ENCODE assay signal across 31 cellular contexts in the genomic region with DNA sequence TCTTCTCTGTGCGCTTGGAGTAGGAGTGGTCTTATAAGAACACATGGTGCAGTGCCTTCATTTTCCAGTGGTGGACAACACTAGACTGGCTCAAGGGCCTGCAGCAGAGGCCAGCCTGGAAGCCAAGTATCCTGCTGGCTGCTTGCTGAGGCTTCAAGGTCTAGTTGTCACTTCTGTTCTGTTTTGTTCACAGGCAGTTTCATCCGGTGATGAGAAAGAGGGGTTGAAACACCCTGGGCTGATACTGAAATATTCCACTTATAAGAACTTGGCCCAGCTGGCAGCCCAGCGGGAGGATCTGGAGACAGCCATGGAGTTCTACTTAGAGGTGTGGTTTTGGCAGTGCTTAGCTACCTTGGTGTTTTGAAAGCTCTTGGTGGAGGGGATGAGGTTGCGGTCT. TPM values are rescaled to one million over a fixed set of nuclear protein-coding genes. Genes with fewer than 3 reads are reported as not detected.
"Had no signal": no experiment of that assay in that cellular context is flagged by ENCODE, and none has a peak within 500 bp of the region (broad histone marks: within the 10 kb centered on the region; RNA-seq: fewer than 3 reads in every experiment).

No MANE protein-coding gene starts in this region.

- DNase-seq: activated B cell treated with CpG ODN at 0.5 μM for 24 hours; activated CD8-positive, alpha-beta memory T cell treated with anti-CD3 and anti-CD28 coated beads, Interleukin-2, amount 50 U/mL, for 4 hours; activated effector memory CD4-positive, alpha-beta T cell treated with anti-CD3 and anti-CD28 coated beads, Interleukin-2, amount 50 U/mL, for 16 hours; activated naive CD4-positive, alpha-beta T cell treated with anti-CD3 and anti-CD28 coated beads, Interleukin-2, amount 10 ng/mL, durations not matched to agents 7 days and 5 days; activated T-cell treated with anti-CD3 and anti-CD28 coated beads, Interleukin-2, amount 50 U/mL, for 1 hour; dorsolateral prefrontal cortex; effector memory CD4-positive, alpha-beta T cell; erythroblast; hippocampal formation; kidney; left colon; mammary epithelial cell; nucleus accumbens; psoas muscle; stimulated activated CD4-positive, alpha-beta T cell treated with anti-CD3 and anti-CD28 coated beads, Interleukin-1b, Interleukin-23, amount 100 ng/mL, for 48 hours; stimulated activated CD4-positive, alpha-beta T cell treated with anti-CD3 and anti-CD28 coated beads, Interleukin-4, amount 100 ng/mL, for 4 hours; stimulated activated CD8-positive, alpha-beta memory T cell treated with anti-CD3 and anti-CD28 coated beads, Interleukin-4, amount 100 ng/mL, for 48 hours; T-helper 17 cell; T1000 had no signal

- H3K9me3 Mint-ChIP-seq: activated B cell treated with CpG ODN at 0.5 μM for 24 hours; activated naive CD4-positive, alpha-beta T cell treated with anti-CD3 and anti-CD28 coated beads, Interleukin-2, amount 10 ng/mL, durations not matched to agents 7 days and 5 days; activated T-helper 1 cell treated with anti-CD3 and anti-CD28 coated beads, Interleukin-12 subunit alpha, Interleukin-12 subunit beta, Interleukin-2, Interleukin-4 antibody, amounts not matched to agents 30 ng/mL and 10 ng/mL and 1 ng/mL, durations not matched to agents 14 hours and 24 hours and 36 hours; neural crest cell; stimulated activated memory B cell treated with anti-CD40 and anti-IgM and Interleukin-4, amounts not matched to agents 10 μg/mL and 1 μg/mL and 100 μg/mL, for 72 hours had no signal

- H3K27ac Mint-ChIP-seq: activated B cell treated with CpG ODN at 0.5 μM for 24 hours; activated T-helper 1 cell treated with anti-CD3 and anti-CD28 coated beads, Interleukin-12 subunit alpha, Interleukin-12 subunit beta, Interleukin-2, Interleukin-4 antibody, amounts not matched to agents 30 ng/mL and 10 ng/mL and 1 ng/mL, durations not matched to agents 14 hours and 24 hours and 36 hours; T-helper 17 cell had no signal

- ATAC-seq: left colon; psoas muscle; stimulated activated memory B cell treated with anti-CD40 and anti-IgM and Interleukin-4, amounts not matched to agents 10 μg/mL and 1 μg/mL and 100 μg/mL, for 72 hours; T-helper 17 cell had no signal

- H3K4me3 Mint-ChIP-seq: activated B cell treated with CpG ODN at 0.5 μM for 24 hours; activated naive CD4-positive, alpha-beta T cell treated with anti-CD3 and anti-CD28 coated beads, Interleukin-2, amount 10 ng/mL, durations not matched to agents 7 days and 5 days; activated T-helper 1 cell treated with anti-CD3 and anti-CD28 coated beads, Interleukin-12 subunit alpha, Interleukin-12 subunit beta, Interleukin-2, Interleukin-4 antibody, amounts not matched to agents 30 ng/mL and 10 ng/mL and 1 ng/mL, durations not matched to agents 14 hours and 24 hours and 36 hours; neural crest cell; stimulated activated memory B cell treated with anti-CD40 and anti-IgM and Interleukin-4, amounts not matched to agents 10 μg/mL and 1 μg/mL and 100 μg/mL, for 72 hours; T-helper 17 cell had no signal

- H3K4me1 Mint-ChIP-seq: activated B cell treated with CpG ODN at 0.5 μM for 24 hours; neural crest cell; stimulated activated memory B cell treated with anti-CD40 and anti-IgM and Interleukin-4, amounts not matched to agents 10 μg/mL and 1 μg/mL and 100 μg/mL, for 72 hours had no signal

- H3K27me3 Mint-ChIP-seq: activated B cell treated with CpG ODN at 0.5 μM for 24 hours; activated naive CD4-positive, alpha-beta T cell treated with anti-CD3 and anti-CD28 coated beads, Interleukin-2, amount 10 ng/mL, durations not matched to agents 7 days and 5 days; stimulated activated memory B cell treated with anti-CD40 and anti-IgM and Interleukin-4, amounts not matched to agents 10 μg/mL and 1 μg/mL and 100 μg/mL, for 72 hours; T-helper 17 cell had no signal

RNA-seq across cellular contexts. Expression of a gene that starts 35.7 kb away (rescaled TPM):
- total RNA-seq: activated B cell treated with CpG ODN at 0.5 μM for 24 hours; activated T-helper 1 cell treated with anti-CD3 and anti-CD28 coated beads, Interleukin-12 subunit alpha, Interleukin-12 subunit beta, Interleukin-2, Interleukin-4 antibody, amounts not matched to agents 30 ng/mL and 10 ng/mL and 1 ng/mL, durations not matched to agents 14 hours and 24 hours and 36 hours; bronchial epithelial cell; cerebellum; fibroblast of lung; fibroblast of villous mesenchyme; kidney; left colon; liver; mammary epithelial cell; mucosa of gallbladder; neural crest cell; psoas muscle; smooth muscle cell; suprapubic skin; T-helper 17 cell; tibial nerve had no signal
- polyA plus RNA-seq: fibroblast of lung, liver, mammary epithelial cell, psoas muscle, smooth muscle cell had no signal
